1 cellular context compared by ENCODE assay signal in genomic region chr2:191152841-191153240, GRCh38.
TF ChIP-seq lines count a peak whose summit lies in the region.

No MANE protein-coding gene starts in this region.

TF ChIP-seq in GM23338, 12 proteins besides CTCF, POLR2A, EP300 and RAD21 (continued from another document):
- no peak for TF ChIP-seq POLR2AphosphoS5 (IDR thresholded peaks at IDR 0.05; ENCODE audit: low read depth)
- TF ChIP-seq EZH2phosphoT487 (IDR thresholded peaks at IDR 0.05; ENCODE audit: unreplicated experiment): no peak
- TF ChIP-seq NANOG (IDR thresholded peaks at IDR 0.05; ENCODE audit: borderline replicate concordance): no peak
- TF ChIP-seq ZNF331 (CRISPR knock-in tag; IDR thresholded peaks at IDR 0.05; ENCODE audit: low read depth): no peak
- TF ChIP-seq, protein P1, sequence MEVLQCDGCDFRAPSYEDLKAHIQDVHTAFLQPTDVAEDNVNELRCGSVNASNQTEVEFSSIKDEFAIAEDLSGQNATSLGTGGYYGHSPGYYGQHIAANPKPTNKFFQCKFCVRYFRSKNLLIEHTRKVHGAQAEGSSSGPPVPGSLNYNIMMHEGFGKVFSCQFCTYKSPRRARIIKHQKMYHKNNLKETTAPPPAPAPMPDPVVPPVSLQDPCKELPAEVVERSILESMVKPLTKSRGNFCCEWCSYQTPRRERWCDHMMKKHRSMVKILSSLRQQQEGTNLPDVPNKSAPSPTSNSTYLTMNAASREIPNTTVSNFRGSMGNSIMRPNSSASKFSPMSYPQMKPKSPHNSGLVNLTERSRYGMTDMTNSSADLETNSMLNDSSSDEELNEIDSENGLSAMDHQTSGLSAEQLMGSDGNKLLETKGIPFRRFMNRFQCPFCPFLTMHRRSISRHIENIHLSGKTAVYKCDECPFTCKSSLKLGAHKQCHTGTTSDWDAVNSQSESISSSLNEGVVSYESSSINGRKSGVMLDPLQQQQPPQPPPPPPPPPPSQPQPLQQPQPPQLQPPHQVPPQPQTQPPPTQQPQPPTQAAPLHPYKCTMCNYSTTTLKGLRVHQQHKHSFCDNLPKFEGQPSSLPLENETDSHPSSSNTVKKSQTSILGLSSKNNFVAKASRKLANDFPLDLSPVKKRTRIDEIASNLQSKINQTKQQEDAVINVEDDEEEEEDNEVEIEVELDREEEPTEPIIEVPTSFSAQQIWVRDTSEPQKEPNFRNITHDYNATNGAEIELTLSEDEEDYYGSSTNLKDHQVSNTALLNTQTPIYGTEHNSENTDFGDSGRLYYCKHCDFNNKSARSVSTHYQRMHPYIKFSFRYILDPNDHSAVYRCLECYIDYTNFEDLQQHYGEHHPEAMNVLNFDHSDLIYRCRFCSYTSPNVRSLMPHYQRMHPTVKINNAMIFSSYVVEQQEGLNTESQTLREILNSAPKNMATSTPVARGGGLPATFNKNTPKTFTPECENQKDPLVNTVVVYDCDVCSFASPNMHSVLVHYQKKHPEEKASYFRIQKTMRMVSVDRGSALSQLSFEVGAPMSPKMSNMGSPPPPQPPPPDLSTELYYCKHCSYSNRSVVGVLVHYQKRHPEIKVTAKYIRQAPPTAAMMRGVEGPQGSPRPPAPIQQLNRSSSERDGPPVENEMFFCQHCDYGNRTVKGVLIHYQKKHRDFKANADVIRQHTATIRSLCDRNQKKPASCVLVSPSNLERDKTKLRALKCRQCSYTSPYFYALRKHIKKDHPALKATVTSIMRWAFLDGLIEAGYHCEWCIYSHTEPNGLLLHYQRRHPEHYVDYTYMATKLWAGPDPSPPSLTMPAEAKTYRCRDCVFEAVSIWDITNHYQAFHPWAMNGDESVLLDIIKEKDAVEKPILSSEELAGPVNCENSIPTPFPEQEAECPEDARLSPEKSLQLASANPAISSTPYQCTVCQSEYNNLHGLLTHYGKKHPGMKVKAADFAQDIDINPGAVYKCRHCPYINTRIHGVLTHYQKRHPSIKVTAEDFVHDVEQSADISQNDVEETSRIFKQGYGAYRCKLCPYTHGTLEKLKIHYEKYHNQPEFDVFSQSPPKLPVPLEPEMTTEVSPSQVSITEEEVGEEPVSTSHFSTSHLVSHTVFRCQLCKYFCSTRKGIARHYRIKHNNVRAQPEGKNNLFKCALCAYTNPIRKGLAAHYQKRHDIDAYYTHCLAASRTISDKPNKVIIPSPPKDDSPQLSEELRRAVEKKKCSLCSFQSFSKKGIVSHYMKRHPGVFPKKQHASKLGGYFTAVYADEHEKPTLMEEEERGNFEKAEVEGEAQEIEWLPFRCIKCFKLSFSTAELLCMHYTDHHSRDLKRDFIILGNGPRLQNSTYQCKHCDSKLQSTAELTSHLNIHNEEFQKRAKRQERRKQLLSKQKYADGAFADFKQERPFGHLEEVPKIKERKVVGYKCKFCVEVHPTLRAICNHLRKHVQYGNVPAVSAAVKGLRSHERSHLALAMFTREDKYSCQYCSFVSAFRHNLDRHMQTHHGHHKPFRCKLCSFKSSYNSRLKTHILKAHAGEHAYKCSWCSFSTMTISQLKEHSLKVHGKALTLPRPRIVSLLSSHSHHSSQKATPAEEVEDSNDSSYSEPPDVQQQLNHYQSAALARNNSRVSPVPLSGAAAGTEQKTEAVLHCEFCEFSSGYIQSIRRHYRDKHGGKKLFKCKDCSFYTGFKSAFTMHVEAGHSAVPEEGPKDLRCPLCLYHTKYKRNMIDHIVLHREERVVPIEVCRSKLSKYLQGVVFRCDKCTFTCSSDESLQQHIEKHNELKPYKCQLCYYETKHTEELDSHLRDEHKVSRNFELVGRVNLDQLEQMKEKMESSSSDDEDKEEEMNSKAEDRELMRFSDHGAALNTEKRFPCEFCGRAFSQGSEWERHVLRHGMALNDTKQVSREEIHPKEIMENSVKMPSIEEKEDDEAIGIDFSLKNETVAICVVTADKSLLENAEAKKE (CRISPR knock-in tag; IDR thresholded peaks at IDR 0.05): no peak
- no peak for TF ChIP-seq JUNB (IDR thresholded peaks at IDR 0.05; ENCODE audit: unreplicated experiment)
- TF ChIP-seq STAT1 (IDR thresholded peaks at IDR 0.05; ENCODE audit: unreplicated experiment): no peak
- TF ChIP-seq ZNF114 (CRISPR knock-in tag; IDR thresholded peaks at IDR 0.05): no peak
